Comparison of ENCODE assay signal across 1 cellular context in the genomic region with DNA sequence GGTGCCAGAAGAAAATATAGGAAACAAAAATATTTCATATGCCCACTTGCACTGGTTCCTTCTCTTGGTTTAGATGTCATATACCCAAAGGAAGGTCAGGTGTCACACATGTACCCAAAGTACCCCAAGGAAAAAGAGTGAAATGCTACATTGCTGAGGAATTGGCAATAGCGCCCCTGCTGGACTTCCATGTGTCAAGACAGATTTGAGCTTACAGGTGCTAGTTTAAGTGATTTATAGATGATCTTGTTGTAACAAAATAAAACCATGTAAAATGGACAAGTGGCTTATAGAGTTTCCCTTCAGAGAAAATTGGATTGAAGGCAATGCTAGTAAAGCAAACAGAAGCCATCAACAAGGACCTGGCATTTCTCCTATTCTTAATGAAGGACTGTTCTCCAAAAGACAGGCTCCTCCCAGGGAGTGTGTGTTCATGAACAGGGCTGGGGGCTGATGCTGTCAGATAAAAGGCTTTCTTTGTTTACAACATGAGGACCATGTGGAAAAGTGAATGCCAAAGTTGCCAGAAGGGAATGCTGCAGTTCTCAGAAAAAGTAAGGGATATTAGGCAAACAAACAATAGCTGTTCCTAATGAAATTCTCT.
TF ChIP-seq lines count a peak whose summit lies in the region.

No MANE protein-coding gene starts in this region.

TF ChIP-seq in H1, 55 proteins besides CTCF, POLR2A, EP300 and RAD21:
- TF ChIP-seq, protein P1, sequence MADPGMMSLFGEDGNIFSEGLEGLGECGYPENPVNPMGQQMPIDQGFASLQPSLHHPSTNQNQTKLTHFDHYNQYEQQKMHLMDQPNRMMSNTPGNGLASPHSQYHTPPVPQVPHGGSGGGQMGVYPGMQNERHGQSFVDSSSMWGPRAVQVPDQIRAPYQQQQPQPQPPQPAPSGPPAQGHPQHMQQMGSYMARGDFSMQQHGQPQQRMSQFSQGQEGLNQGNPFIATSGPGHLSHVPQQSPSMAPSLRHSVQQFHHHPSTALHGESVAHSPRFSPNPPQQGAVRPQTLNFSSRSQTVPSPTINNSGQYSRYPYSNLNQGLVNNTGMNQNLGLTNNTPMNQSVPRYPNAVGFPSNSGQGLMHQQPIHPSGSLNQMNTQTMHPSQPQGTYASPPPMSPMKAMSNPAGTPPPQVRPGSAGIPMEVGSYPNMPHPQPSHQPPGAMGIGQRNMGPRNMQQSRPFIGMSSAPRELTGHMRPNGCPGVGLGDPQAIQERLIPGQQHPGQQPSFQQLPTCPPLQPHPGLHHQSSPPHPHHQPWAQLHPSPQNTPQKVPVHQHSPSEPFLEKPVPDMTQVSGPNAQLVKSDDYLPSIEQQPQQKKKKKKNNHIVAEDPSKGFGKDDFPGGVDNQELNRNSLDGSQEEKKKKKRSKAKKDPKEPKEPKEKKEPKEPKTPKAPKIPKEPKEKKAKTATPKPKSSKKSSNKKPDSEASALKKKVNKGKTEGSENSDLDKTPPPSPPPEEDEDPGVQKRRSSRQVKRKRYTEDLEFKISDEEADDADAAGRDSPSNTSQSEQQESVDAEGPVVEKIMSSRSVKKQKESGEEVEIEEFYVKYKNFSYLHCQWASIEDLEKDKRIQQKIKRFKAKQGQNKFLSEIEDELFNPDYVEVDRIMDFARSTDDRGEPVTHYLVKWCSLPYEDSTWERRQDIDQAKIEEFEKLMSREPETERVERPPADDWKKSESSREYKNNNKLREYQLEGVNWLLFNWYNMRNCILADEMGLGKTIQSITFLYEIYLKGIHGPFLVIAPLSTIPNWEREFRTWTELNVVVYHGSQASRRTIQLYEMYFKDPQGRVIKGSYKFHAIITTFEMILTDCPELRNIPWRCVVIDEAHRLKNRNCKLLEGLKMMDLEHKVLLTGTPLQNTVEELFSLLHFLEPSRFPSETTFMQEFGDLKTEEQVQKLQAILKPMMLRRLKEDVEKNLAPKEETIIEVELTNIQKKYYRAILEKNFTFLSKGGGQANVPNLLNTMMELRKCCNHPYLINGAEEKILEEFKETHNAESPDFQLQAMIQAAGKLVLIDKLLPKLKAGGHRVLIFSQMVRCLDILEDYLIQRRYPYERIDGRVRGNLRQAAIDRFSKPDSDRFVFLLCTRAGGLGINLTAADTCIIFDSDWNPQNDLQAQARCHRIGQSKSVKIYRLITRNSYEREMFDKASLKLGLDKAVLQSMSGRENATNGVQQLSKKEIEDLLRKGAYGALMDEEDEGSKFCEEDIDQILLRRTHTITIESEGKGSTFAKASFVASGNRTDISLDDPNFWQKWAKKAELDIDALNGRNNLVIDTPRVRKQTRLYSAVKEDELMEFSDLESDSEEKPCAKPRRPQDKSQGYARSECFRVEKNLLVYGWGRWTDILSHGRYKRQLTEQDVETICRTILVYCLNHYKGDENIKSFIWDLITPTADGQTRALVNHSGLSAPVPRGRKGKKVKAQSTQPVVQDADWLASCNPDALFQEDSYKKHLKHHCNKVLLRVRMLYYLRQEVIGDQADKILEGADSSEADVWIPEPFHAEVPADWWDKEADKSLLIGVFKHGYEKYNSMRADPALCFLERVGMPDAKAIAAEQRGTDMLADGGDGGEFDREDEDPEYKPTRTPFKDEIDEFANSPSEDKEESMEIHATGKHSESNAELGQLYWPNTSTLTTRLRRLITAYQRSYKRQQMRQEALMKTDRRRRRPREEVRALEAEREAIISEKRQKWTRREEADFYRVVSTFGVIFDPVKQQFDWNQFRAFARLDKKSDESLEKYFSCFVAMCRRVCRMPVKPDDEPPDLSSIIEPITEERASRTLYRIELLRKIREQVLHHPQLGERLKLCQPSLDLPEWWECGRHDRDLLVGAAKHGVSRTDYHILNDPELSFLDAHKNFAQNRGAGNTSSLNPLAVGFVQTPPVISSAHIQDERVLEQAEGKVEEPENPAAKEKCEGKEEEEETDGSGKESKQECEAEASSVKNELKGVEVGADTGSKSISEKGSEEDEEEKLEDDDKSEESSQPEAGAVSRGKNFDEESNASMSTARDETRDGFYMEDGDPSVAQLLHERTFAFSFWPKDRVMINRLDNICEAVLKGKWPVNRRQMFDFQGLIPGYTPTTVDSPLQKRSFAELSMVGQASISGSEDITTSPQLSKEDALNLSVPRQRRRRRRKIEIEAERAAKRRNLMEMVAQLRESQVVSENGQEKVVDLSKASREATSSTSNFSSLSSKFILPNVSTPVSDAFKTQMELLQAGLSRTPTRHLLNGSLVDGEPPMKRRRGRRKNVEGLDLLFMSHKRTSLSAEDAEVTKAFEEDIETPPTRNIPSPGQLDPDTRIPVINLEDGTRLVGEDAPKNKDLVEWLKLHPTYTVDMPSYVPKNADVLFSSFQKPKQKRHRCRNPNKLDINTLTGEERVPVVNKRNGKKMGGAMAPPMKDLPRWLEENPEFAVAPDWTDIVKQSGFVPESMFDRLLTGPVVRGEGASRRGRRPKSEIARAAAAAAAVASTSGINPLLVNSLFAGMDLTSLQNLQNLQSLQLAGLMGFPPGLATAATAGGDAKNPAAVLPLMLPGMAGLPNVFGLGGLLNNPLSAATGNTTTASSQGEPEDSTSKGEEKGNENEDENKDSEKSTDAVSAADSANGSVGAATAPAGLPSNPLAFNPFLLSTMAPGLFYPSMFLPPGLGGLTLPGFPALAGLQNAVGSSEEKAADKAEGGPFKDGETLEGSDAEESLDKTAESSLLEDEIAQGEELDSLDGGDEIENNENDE (IDR thresholded peaks at IDR 0.05; ENCODE audit: insufficient replicate concordance, low read length), result no peak
- TF ChIP-seq BCL11A (IDR thresholded peaks at IDR 0.05; ENCODE audit: low read depth in 2 of 2, low read length in 2 of 2), result no peak
- TF ChIP-seq KDM4A (IDR thresholded peaks at IDR 0.05; ENCODE audit: low read depth, low read length, severe bottlenecking), result no peak
- TF ChIP-seq SAP30 (IDR thresholded peaks at IDR 0.05; ENCODE audit: insufficient read depth, insufficient replicate concordance, low read length), result no peak
- TF ChIP-seq POLR2AphosphoS5 (IDR thresholded peaks at IDR 0.05; ENCODE audit: low read depth, low read length), result no peak
- no peak for TF ChIP-seq HDAC6 (IDR thresholded peaks at IDR 0.05; ENCODE audit: low read depth, low read length)
- TF ChIP-seq SP4 (IDR thresholded peaks at IDR 0.05; ENCODE audit: low read length), result no peak
- no peak for TF ChIP-seq RNF2 (IDR thresholded peaks at IDR 0.05; ENCODE audit: borderline replicate concordance, low read depth, low read length, missing control alignments, poor library complexity, severe bottlenecking)
- TF ChIP-seq, protein P2, sequence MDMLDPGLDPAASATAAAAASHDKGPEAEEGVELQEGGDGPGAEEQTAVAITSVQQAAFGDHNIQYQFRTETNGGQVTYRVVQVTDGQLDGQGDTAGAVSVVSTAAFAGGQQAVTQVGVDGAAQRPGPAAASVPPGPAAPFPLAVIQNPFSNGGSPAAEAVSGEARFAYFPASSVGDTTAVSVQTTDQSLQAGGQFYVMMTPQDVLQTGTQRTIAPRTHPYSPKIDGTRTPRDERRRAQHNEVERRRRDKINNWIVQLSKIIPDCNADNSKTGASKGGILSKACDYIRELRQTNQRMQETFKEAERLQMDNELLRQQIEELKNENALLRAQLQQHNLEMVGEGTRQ (IDR thresholded peaks at IDR 0.05; ENCODE audit: low read length), result no peak
- no peak for TF ChIP-seq SP1 (IDR thresholded peaks at IDR 0.05; ENCODE audit: low read depth, low read length)
- TF ChIP-seq, protein P3, sequence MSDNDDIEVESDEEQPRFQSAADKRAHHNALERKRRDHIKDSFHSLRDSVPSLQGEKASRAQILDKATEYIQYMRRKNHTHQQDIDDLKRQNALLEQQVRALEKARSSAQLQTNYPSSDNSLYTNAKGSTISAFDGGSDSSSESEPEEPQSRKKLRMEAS (IDR thresholded peaks at IDR 0.05), result no peak
- no peak for TF ChIP-seq CTBP2 (IDR thresholded peaks at IDR 0.05; ENCODE audit: borderline replicate concordance, insufficient read depth, insufficient read length, low read length)
- TF ChIP-seq CBX8 (IDR thresholded peaks at IDR 0.05; ENCODE audit: borderline replicate concordance, low read depth, low read length), result no peak
- TF ChIP-seq CHD2 (IDR thresholded peaks at IDR 0.05; ENCODE audit: low read length), result no peak
- TF ChIP-seq, protein P4, sequence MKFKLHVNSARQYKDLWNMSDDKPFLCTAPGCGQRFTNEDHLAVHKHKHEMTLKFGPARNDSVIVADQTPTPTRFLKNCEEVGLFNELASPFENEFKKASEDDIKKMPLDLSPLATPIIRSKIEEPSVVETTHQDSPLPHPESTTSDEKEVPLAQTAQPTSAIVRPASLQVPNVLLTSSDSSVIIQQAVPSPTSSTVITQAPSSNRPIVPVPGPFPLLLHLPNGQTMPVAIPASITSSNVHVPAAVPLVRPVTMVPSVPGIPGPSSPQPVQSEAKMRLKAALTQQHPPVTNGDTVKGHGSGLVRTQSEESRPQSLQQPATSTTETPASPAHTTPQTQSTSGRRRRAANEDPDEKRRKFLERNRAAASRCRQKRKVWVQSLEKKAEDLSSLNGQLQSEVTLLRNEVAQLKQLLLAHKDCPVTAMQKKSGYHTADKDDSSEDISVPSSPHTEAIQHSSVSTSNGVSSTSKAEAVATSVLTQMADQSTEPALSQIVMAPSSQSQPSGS (IDR thresholded peaks at IDR 0.05; ENCODE audit: low read length), result no peak
- TF ChIP-seq TBP (IDR thresholded peaks at IDR 0.05; ENCODE audit: low read depth, low read length), result no peak
- TF ChIP-seq BRCA1 (IDR thresholded peaks at IDR 0.05; ENCODE audit: low read depth, low read length), result no peak
